ENCODE assay signal across 16 cellular contexts in the genomic region with DNA sequence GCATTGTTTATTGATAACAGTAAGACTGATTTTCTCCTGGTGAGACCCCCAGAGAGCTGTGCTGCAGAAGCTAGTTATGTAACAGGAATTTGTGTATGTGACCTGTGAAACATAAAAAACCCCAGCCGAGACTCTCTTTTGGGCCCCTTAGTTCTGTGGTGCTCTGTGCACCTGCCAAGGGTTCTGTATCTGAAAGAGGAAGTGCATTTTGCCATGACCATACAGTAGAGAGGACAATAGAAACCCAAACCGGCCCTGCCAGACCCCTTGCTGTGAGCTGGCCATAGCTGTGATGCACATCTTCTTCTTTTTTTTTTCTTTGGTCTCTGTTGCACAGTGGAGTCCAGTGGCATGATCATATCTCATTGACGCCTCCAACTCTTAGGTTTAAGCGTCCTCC. TPM values are rescaled to one million over a fixed set of nuclear protein-coding genes. Genes with fewer than 3 reads are reported as not detected.
"Had no signal": no experiment of that assay in that cellular context is flagged by ENCODE, and none has a peak within 500 bp of the region (broad histone marks: within the 10 kb centered on the region; RNA-seq: fewer than 3 reads in every experiment).

No MANE protein-coding gene starts in this region.

- H3K4me3 ChIP-seq: cardiac muscle cell, esophagus squamous epithelium, heart left ventricle, left lung had no signal

- H3K27me3 Mint-ChIP-seq: activated CD4-positive, alpha-beta memory T cell treated with anti-CD3 and anti-CD28 coated beads for 36 hours had no signal

- H3K36me3 Mint-ChIP-seq: natural killer cell treated with Interleukin-12 subunit alpha and Interleukin-12 subunit beta and Interleukin-15 and Interleukin-18, amount 100 ng/mL, for 72 hours had no signal

- H3K27ac Mint-ChIP-seq: activated CD4-positive, alpha-beta memory T cell treated with anti-CD3 and anti-CD28 coated beads for 36 hours; activated T-cell treated with anti-CD3 and anti-CD28 coated beads, Interleukin-2, amount 50 U/mL, for 72 hours; natural killer cell treated with Interleukin-12 subunit alpha and Interleukin-12 subunit beta and Interleukin-15 and Interleukin-18, amount 100 ng/mL, for 72 hours; progenitor cell of endocrine pancreas had no signal

- H3K27me3 ChIP-seq: cardiac muscle cell, esophagus squamous epithelium, heart left ventricle, left lung had no signal

- DNase-seq: activated CD4-positive, alpha-beta memory T cell treated with anti-CD3 and anti-CD28 coated beads for 36 hours; activated T-cell treated with anti-CD3 and anti-CD28 coated beads, Interleukin-2, amount 50 U/mL, for 72 hours; esophagus squamous epithelium; heart left ventricle; left lung; nucleus accumbens; stimulated activated CD4-positive, alpha-beta T cell treated with anti-CD3 and anti-CD28 coated beads, Interleukin-1b, Interleukin-23, amount 100 ng/mL, for 48 hours; stimulated activated naive CD4-positive, alpha-beta T cell; substantia nigra had no signal

- ATAC-seq: activated T-cell treated with anti-CD3 and anti-CD28 coated beads, Interleukin-2, amount 50 U/mL, for 72 hours; heart left ventricle; left lung; natural killer cell treated with Interleukin-12 subunit alpha and Interleukin-12 subunit beta and Interleukin-15 and Interleukin-18, amount 100 ng/mL, for 72 hours had no signal

- H3K27ac ChIP-seq: cardiac muscle cell, esophagus squamous epithelium, heart left ventricle, left lung had no signal

- H3K9me3 Mint-ChIP-seq: natural killer cell treated with Interleukin-12 subunit alpha and Interleukin-12 subunit beta and Interleukin-15 and Interleukin-18, amount 100 ng/mL, for 72 hours had no signal

- H3K4me3 Mint-ChIP-seq: activated CD4-positive, alpha-beta memory T cell treated with anti-CD3 and anti-CD28 coated beads for 36 hours; activated T-cell treated with anti-CD3 and anti-CD28 coated beads, Interleukin-2, amount 50 U/mL, for 72 hours; natural killer cell treated with Interleukin-12 subunit alpha and Interleukin-12 subunit beta and Interleukin-15 and Interleukin-18, amount 100 ng/mL, for 72 hours had no signal

- H3K4me1 ChIP-seq: esophagus squamous epithelium, left lung had no signal

- FAIRE-seq: colon, islet of Langerhans had no signal

- H3K36me3 ChIP-seq: cardiac muscle cell, esophagus squamous epithelium, heart left ventricle, left lung had no signal

- H3K9me3 ChIP-seq: esophagus squamous epithelium had no signal

RNA-seq across cellular contexts. Expression of a gene that starts 31.4 kb away (rescaled TPM):
- total RNA-seq: activated CD4-positive, alpha-beta memory T cell treated with anti-CD3 and anti-CD28 coated beads for 36 hours; activated T-cell treated with anti-CD3 and anti-CD28 coated beads, Interleukin-2, amount 50 U/mL, for 72 hours; cardiac muscle cell; esophagus squamous epithelium; heart left ventricle; left lung; mucosa of gallbladder; natural killer cell treated with Interleukin-12 subunit alpha and Interleukin-12 subunit beta and Interleukin-15 and Interleukin-18, amount 100 ng/mL, for 72 hours; progenitor cell of endocrine pancreas; T-helper 2 cell treated with Interferon-gamma antibody and Interleukin-4, amounts not matched to agents 100 ng/mL and 5 ng/mL, for 36 hours had no signal
- polyA plus RNA-seq: cardiac muscle cell had no signal

RNA-seq across cellular contexts. Expression of a gene that starts 38.1 kb away (rescaled TPM):
- total RNA-seq: cardiac muscle cell had no signal
